10 cellular contexts compared by ENCODE assay signal in the genomic region with DNA sequence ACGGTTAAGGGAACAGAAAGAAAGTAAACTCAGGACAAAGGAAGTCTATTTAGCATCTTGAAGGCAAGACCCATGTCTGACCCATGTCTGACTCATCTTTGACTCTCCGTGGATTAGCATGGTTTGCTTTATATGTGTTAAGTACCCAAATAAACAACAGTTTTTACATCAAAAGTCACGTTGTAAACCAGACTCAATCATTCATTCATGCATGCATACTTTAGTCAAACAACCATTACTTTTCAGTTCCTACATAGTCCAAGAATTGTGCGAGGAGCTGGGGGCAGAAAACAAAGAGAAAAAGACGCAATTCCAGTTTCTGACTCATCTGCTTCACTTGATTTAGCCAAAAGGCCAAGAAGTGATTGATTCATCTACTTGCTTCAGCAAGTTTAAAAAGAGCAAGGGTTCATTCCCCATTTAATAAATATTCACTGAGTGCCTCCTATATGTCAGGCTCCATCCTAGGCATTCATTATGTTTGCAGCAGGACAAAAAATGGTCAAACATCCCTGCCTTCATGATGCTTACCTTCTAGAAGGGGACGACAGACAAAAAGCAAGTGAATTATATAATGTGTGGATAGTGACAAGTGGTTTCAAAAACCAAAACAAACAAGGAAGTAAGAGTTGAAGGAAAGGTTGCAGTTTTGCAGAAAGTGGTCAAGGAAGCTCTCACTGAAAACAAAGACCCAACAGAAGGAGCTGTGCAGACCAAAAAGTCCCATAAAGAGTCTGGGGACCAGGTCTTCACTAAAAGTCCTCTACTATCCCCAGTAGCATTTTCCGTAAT.
DNase-seq lines count a peak whose midpoint lies in the region; ATAC-seq, FAIRE-seq and TF ChIP-seq lines count a peak whose summit lies in the region.
"Had no signal": no experiment of that assay in that cellular context is flagged by ENCODE, and none has a peak within 500 bp of the region (broad histone marks: within the 10 kb centered on the region; RNA-seq: fewer than 3 reads in every experiment).

No MANE protein-coding gene starts in this region.

- H2AFZ ChIP-seq in GM12878 (ENCODE audit: control insufficient read depth, low read depth, low read length) (no peak overlapping the region), osteoblast (ENCODE audit: low read length) (peak overlapping the region; percentile 77)

- BruUV-seq in GM12878 (replicated peaks; lab: Mats Ljungman, UMichigan), result no TSS peak

- no peak overlapping the region for H3K9ac ChIP-seq in GM12878 (ENCODE audit: control insufficient read depth, insufficient read depth, low read length)
- H3K9ac ChIP-seq: KMS-11 had no signal

- H3K4me3 ChIP-seq in GM06990 (replicated peaks; ENCODE audit: low read depth, low read length), result no peak overlapping the region
- peak overlapping the region; percentile 26; the same call in 1 of the 2 replicates for H3K4me3 ChIP-seq in GM12878
- peak overlapping the region; percentile 35 for H3K4me3 ChIP-seq in osteoblast (ENCODE audit: insufficient read depth, low read length)

- no peaks in the 10 kb centered on the region for H3K36me3 ChIP-seq in GM06990 (ENCODE audit: control insufficient read depth, insufficient read depth, low read length)
- no peaks in the 10 kb centered on the region for H3K36me3 ChIP-seq in GM12878 (ENCODE audit: control insufficient read depth in 2 of 2, insufficient read depth in 2 of 2, low read length in 1 of 2)
- H3K36me3 ChIP-seq in osteoblast (ENCODE audit: insufficient read depth, low read length), result no peaks in the 10 kb centered on the region

- peak overlapping the region; percentile 93 for H3K4me2 ChIP-seq in GM12878 (ENCODE audit: control insufficient read depth, insufficient read depth)
- peak overlapping the region; percentile 58 for H3K4me2 ChIP-seq in osteoblast (ENCODE audit: insufficient read depth, low read length)

- H3K79me2 ChIP-seq in GM12878 (ENCODE audit: control insufficient read depth, insufficient read depth, low read length), result no peaks in the 10 kb centered on the region
- no peaks in the 10 kb centered on the region for H3K79me2 ChIP-seq in osteoblast (ENCODE audit: insufficient read depth, low read length)

- TF ChIP-seq POLR2A in GM12878 (IDR thresholded peaks at IDR 0.05; ENCODE audit: low read depth, low read length), result no peak

- TF ChIP-seq EP300 in GM12878 (IDR thresholded peaks at IDR 0.05; ENCODE audit: borderline replicate concordance in 1 of 2, control insufficient read depth in 1 of 2, low read depth in 2 of 2, low read length in 2 of 2), result peak; percentile 72 to 75

- intact Hi-C loops in GM12878 (cut with micrococcal nuclease; ENCODE audit: unreplicated experiment), result loop anchor here (1.0 kb wide), 2 partner anchors 10 to 53 kb away; no protein-coding TSS in a partner anchor

- CTCF ChIA-PET in GM12878 (lab: Yijun Ruan, JAX), result interaction anchor here (0.6 to 1.7 kb wide), 7 partner anchors 10 to 121 kb away, joined by 3 to 6 read pairs (median 3); no protein-coding TSS in a partner anchor

- POLR2A ChIA-PET in GM12878 (lab: Charles Lee), result interaction anchor here (1.4 to 1.8 kb wide), 3 partner anchors 10 to 46 kb away, joined by 5 to 6 read pairs (median 5); no protein-coding TSS in a partner anchor

- DNase-seq in GM06990 (ENCODE audit: extremely low read depth, insufficient read length), result peak; percentile 61
- peak; percentile 93 for DNase-seq in MV-4-11 (lab: John Stamatoyannopoulos, UW)
- peak; percentile 64 for DNase-seq in GM12878 (ENCODE audit: low read depth, low spot score)
- peak; percentile 47 for DNase-seq in osteoblast (ENCODE audit: insufficient read length, low spot score, missing footprints)
- no peak for DNase-seq in retina
- no peak for DNase-seq in hepatic stellate cell (ENCODE audit: low spot score)
- DNase-seq in Kasumi-1 (lab: John Stamatoyannopoulos, UW), result no peak
- DNase-seq: left cardiac atrium had no signal

- H3K9me3 ChIP-seq in GM12878 (replicated peaks; ENCODE audit: control insufficient read depth, insufficient read depth, low read length) (peaks cover 14% of the 10 kb centered on the region), osteoblast (ENCODE audit: low read depth, low read length) (no peaks in the 10 kb centered on the region)

- 20% methylated on average over 7 of the region's 7 CpGs for WGBS in GM12878 (ENCODE audit: insufficient coverage, insufficient replicate concordance, low lambda C conversion rate, missing lambda C conversion rate)

- H3K4me1 ChIP-seq in GM12878 (ENCODE audit: control insufficient read depth, insufficient read depth, low read length) (peaks cover 47% of the 10 kb centered on the region), osteoblast (ENCODE audit: insufficient read depth, low read length) (peaks cover 25% of the 10 kb centered on the region)

- TF ChIP-seq CTCF in GM06990 (IDR thresholded peaks at IDR 0.05; ENCODE audit: insufficient read depth, low read length, poor library complexity, severe bottlenecking), result no peak
- TF ChIP-seq CTCF in GM12878 (IDR thresholded peaks at IDR 0.05 in 2 of 3, conservative IDR thresholded peaks at IDR 0.05 in 1 of 3; ENCODE audit: control insufficient read depth in 2 of 3, extremely low read depth in 1 of 3, insufficient read depth in 1 of 3, low read depth in 3 of 3, low read length in 3 of 3), result no peak
- TF ChIP-seq CTCF in osteoblast (IDR thresholded peaks at IDR 0.05; ENCODE audit: extremely low read depth, low read depth, low read length), result no peak

- FAIRE-seq in GM12878 (lab: Jason Lieb, UNC), result no peak

- H3K27me3 ChIP-seq in GM06990 (replicated peaks; ENCODE audit: control insufficient read depth, insufficient read depth, low read length) (no peaks in the 10 kb centered on the region; the same call in 1 of the 2 replicates), GM12878 (replicated peaks in 1 of 2; ENCODE audit: control insufficient read depth in 2 of 2, insufficient read depth in 2 of 2, low read length in 1 of 2) (no peaks in the 10 kb centered on the region; a peak in 1 of 4 replicates), osteoblast (ENCODE audit: insufficient read depth, low read length) (no peaks in the 10 kb centered on the region)

- SMC1A ChIA-PET in GM12878 (lab: Charles Lee; ENCODE audit: uncharacterized antibody, unreplicated experiment), result interaction anchor here (0.7 to 2.8 kb wide), 13 partner anchors 7 to 93 kb away, joined by 3 to 24 read pairs (median 4); no protein-coding TSS in a partner anchor

- no peak for TF ChIP-seq RAD21 in GM12878 (IDR thresholded peaks at IDR 0.05; ENCODE audit: insufficient read depth, low read depth, low read length)

- H3K27ac ChIP-seq in GM12878 (ENCODE audit: control insufficient read depth, insufficient read depth), result peak overlapping the region; percentile 33
- H3K27ac ChIP-seq in osteoblast (ENCODE audit: low read depth, low read length), result peak overlapping the region; percentile 31

- RAD21 ChIA-PET in GM12878 (lab: Charles Lee; ENCODE audit: unreplicated experiment), result interaction anchor here (0.7 to 2.3 kb wide), 7 partner anchors 10 to 100 kb away, joined by 3 to 14 read pairs (median 4); no protein-coding TSS in a partner anchor

- no peaks in the 10 kb centered on the region for H4K20me1 ChIP-seq in GM12878 (ENCODE audit: control insufficient read depth, insufficient read depth)
- no peaks in the 10 kb centered on the region for H4K20me1 ChIP-seq in osteoblast (ENCODE audit: insufficient read depth, low read length)

- in situ Hi-C loops in GM12878 (cut with MboI), result no loop called here

- peak; percentile 43 for ATAC-seq in GM12878
- ATAC-seq in HG02623 (IDR thresholded peaks at IDR 0.05; ENCODE audit: unreplicated experiment), result no peak
- ATAC-seq: left cardiac atrium had no signal

TF ChIP-seq in GM12878, 131 proteins besides CTCF, POLR2A, EP300 and RAD21 (continues in another document):
- TF ChIP-seq ZNF207 (IDR thresholded peaks at IDR 0.05; ENCODE audit: borderline replicate concordance) (no peak), EED (IDR thresholded peaks at IDR 0.05; ENCODE audit: low read depth) (no peak), TARDBP (IDR thresholded peaks at IDR 0.05; ENCODE audit: borderline replicate concordance) (no peak), TAF1 (IDR thresholded peaks at IDR 0.05; ENCODE audit: borderline replicate concordance, low read depth, low read length) (no peak), KLF5 (IDR thresholded peaks at IDR 0.05; ENCODE audit: partially characterized antibody) (no peak), MXI1 (IDR thresholded peaks at IDR 0.05; ENCODE audit: low read depth, low read length) (no peak), TCF12 (IDR thresholded peaks at IDR 0.05; ENCODE audit: low read depth, low read length) (no peak), HDGF (IDR thresholded peaks at IDR 0.05) (no peak), CBFB (IDR thresholded peaks at IDR 0.05; ENCODE audit: low read depth) (no peak)
- TF ChIP-seq, protein P1, sequence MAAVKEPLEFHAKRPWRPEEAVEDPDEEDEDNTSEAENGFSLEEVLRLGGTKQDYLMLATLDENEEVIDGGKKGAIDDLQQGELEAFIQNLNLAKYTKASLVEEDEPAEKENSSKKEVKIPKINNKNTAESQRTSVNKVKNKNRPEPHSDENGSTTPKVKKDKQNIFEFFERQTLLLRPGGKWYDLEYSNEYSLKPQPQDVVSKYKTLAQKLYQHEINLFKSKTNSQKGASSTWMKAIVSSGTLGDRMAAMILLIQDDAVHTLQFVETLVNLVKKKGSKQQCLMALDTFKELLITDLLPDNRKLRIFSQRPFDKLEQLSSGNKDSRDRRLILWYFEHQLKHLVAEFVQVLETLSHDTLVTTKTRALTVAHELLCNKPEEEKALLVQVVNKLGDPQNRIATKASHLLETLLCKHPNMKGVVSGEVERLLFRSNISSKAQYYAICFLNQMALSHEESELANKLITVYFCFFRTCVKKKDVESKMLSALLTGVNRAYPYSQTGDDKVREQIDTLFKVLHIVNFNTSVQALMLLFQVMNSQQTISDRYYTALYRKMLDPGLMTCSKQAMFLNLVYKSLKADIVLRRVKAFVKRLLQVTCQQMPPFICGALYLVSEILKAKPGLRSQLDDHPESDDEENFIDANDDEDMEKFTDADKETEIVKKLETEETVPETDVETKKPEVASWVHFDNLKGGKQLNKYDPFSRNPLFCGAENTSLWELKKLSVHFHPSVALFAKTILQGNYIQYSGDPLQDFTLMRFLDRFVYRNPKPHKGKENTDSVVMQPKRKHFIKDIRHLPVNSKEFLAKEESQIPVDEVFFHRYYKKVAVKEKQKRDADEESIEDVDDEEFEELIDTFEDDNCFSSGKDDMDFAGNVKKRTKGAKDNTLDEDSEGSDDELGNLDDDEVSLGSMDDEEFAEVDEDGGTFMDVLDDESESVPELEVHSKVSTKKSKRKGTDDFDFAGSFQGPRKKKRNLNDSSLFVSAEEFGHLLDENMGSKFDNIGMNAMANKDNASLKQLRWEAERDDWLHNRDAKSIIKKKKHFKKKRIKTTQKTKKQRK (IDR thresholded peaks at IDR 0.05; ENCODE audit: low read depth, low read length), result no peak

Comparison
In these comparisons a context has a peak if more than half of its experiments do, and no peak if none do; other contexts are left out.
1. DNase-seq: peak in GM06990 (single experiment), MV-4-11 (single experiment), GM12878 (single experiment) and osteoblast (single experiment); none in retina (single experiment), hepatic stellate cell (single experiment) and Kasumi-1 (0 of 2).